ENCODE assay signal across 19 cellular contexts in the genomic region with DNA sequence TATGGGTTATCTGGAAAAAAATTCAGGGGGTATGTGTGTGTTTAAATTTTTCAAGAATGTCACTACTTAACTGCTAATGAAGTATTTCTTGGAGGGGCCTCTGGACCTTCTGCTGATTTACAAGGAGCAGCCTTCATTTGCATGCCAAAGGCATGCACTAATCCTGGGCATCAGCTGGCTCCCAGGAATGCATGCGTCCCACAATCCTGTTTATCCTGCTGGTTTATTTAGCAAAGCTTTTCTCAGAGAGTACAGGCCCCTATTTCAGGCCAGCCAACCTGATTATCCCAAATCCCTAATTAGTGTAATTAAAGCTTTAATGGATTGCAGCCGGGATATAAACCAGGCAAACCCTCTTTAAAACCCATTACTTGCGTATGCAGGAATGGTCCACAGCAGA.
DNase-seq lines count a peak whose midpoint lies in the region; ATAC-seq and TF ChIP-seq lines count a peak whose summit lies in the region.
"Had no signal": no experiment of that assay in that cellular context is flagged by ENCODE, and none has a peak within 500 bp of the region (broad histone marks: within the 10 kb centered on the region; RNA-seq: fewer than 3 reads in every experiment).

No MANE protein-coding gene starts in this region.

- CTCF ChIA-PET in SK-N-SH (lab: Yijun Ruan, JAX), result interaction anchor here (1.2 to 4.6 kb wide), 4 partner anchors 11 to 715 kb away, joined by 3 to 26 read pairs (median 8); no protein-coding TSS in a partner anchor

- no peaks in the 10 kb centered on the region for H3K9me2 ChIP-seq in SK-N-SH

- H3K27me3 ChIP-seq in SK-N-SH (ENCODE audit: insufficient read depth), result no peaks in the 10 kb centered on the region
- H3K27me3 ChIP-seq in iPS-18a (ENCODE audit: control insufficient read depth, insufficient read depth, low read length), result no peaks in the 10 kb centered on the region
- no peaks in the 10 kb centered on the region for H3K27me3 ChIP-seq in smooth muscle cell (ENCODE audit: low read depth)
- H3K27me3 ChIP-seq in stomach, result no peaks in the 10 kb centered on the region
- H3K27me3 ChIP-seq in heart left ventricle, result no peaks in the 10 kb centered on the region
- H3K27me3 ChIP-seq: gastroesophageal sphincter, right atrium auricular region, SJCRH30 had no signal

- 85% methylated on average over 3 of the region's 3 CpGs for WGBS in SK-N-SH (ENCODE audit: low lambda C conversion rate)
- WGBS in smooth muscle cell (ENCODE audit: low lambda C conversion rate), result 2% methylated on average over 3 of the region's 3 CpGs
- 82 to 88% (median 85%) methylated on average over 3 of the region's 3 CpGs for WGBS in stomach, 5 donors
- 82 to 84% (median 84%) methylated on average over 3 of the region's 3 CpGs for WGBS in heart left ventricle, 4 donors

- H3K4me3 ChIP-seq in SK-N-SH (ENCODE audit: low read depth in 2 of 2, low read length in 1 of 2), result no peak overlapping the region
- H3K4me3 ChIP-seq in iPS-18a (ENCODE audit: low read length), result peak overlapping the region; percentile 46
- no peak overlapping the region for H3K4me3 ChIP-seq in smooth muscle cell
- H3K4me3 ChIP-seq in stomach, result no peak overlapping the region
- H3K4me3 ChIP-seq in heart left ventricle, result no peak overlapping the region
- H3K4me3 ChIP-seq: gastroesophageal sphincter, right atrium auricular region, SJCRH30 had no signal

- no peak for TF ChIP-seq POLR2A in stomach (IDR thresholded peaks at IDR 0.05)
- TF ChIP-seq POLR2A in heart left ventricle (IDR thresholded peaks at IDR 0.05), result no peak

- H3K4me2 ChIP-seq in SK-N-SH (no peak overlapping the region), smooth muscle cell (peak overlapping the region; percentile 62)

- H2AFZ ChIP-seq in SK-N-SH (ENCODE audit: low read depth), result no peak overlapping the region
- no peak overlapping the region for H2AFZ ChIP-seq in smooth muscle cell (ENCODE audit: low read depth)

- H3K79me2 ChIP-seq in SK-N-SH (ENCODE audit: insufficient read depth), result no peaks in the 10 kb centered on the region
- peaks cover 4% of the 10 kb centered on the region for H3K79me2 ChIP-seq in smooth muscle cell (ENCODE audit: low read depth)

- ATAC-seq in SK-N-SH treated with all-trans-retinoic acid at 6 μM for 48 hours, result peak; percentile 41; the same call in 1 of the 3 replicates
- no peak for ATAC-seq in heart left ventricle
- ATAC-seq: gastroesophageal sphincter had no signal

- no peak overlapping the region for H3K9ac ChIP-seq in SK-N-SH
- H3K9ac ChIP-seq in iPS-18a (ENCODE audit: low read length), result no peak overlapping the region
- H3K9ac ChIP-seq in smooth muscle cell (ENCODE audit: low read depth), result no peak overlapping the region

- no peak for TF ChIP-seq EP300 in SK-N-SH (IDR thresholded peaks at IDR 0.05; ENCODE audit: borderline replicate concordance in 1 of 2, low read depth in 1 of 2, low read length in 1 of 2)
- TF ChIP-seq EP300 in stomach (IDR thresholded peaks at IDR 0.05), result no peak

- H3F3A ChIP-seq in SK-N-SH (replicated peaks; ENCODE audit: insufficient read depth), result no peaks in the 10 kb centered on the region
- peaks cover 3% of the 10 kb centered on the region for H3F3A ChIP-seq in smooth muscle cell (ENCODE audit: low read depth)

- TF ChIP-seq CTCF in SK-N-SH (IDR thresholded peaks at IDR 0.05) (no peak), smooth muscle cell (IDR thresholded peaks at IDR 0.05; ENCODE audit: borderline replicate concordance, insufficient read depth, poor library complexity, severe bottlenecking) (no peak), stomach (IDR thresholded peaks at IDR 0.05) (no peak), heart left ventricle (IDR thresholded peaks at IDR 0.05) (no peak)

- H3K9me3 ChIP-seq in SK-N-SH (no peaks in the 10 kb centered on the region), iPS-18a (ENCODE audit: control insufficient read depth, low read depth, low read length) (no peaks in the 10 kb centered on the region), smooth muscle cell (replicated peaks; ENCODE audit: low read depth) (no peaks in the 10 kb centered on the region), stomach (no peaks in the 10 kb centered on the region), heart left ventricle (no peaks in the 10 kb centered on the region)
- H3K9me3 ChIP-seq: gastroesophageal sphincter, right atrium auricular region, SJCRH30 had no signal

- H3K27ac ChIP-seq in SK-N-SH (ENCODE audit: low read depth in 2 of 2, low read length in 1 of 2) (no peak overlapping the region), iPS-18a (ENCODE audit: low read length) (peak overlapping the region; percentile 11), smooth muscle cell (ENCODE audit: low read depth) (no peak overlapping the region), stomach (no peak overlapping the region), heart left ventricle (no peak overlapping the region)
- H3K27ac ChIP-seq: gastroesophageal sphincter, right atrium auricular region, SJCRH30 had no signal

- H4K20me1 ChIP-seq in SK-N-SH (ENCODE audit: insufficient read depth), result no peaks in the 10 kb centered on the region
- peaks cover 23% of the 10 kb centered on the region for H4K20me1 ChIP-seq in smooth muscle cell (ENCODE audit: low read depth)

- H3K36me3 ChIP-seq in SK-N-SH (replicated peaks in 1 of 2; ENCODE audit: control insufficient read depth in 1 of 2, insufficient read depth in 2 of 2, low read length in 1 of 2) (no peaks in the 10 kb centered on the region), iPS-18a (ENCODE audit: control insufficient read depth, low read depth, low read length) (no peaks in the 10 kb centered on the region), smooth muscle cell (ENCODE audit: low read depth) (no peaks in the 10 kb centered on the region), stomach (no peaks in the 10 kb centered on the region), heart left ventricle (no peaks in the 10 kb centered on the region)
- H3K36me3 ChIP-seq: gastroesophageal sphincter, right atrium auricular region, SJCRH30 had no signal

- POLR2A ChIA-PET in SK-N-SH (lab: Yijun Ruan, JAX), result no interaction called here

- H3K4me1 ChIP-seq in SK-N-SH (ENCODE audit: control insufficient read depth in 1 of 2, insufficient read depth in 2 of 2, low read depth in 1 of 2, low read length in 1 of 2), result no peaks in the 10 kb centered on the region
- peaks cover 63% of the 10 kb centered on the region for H3K4me1 ChIP-seq in iPS-18a (ENCODE audit: control insufficient read depth, low read depth, low read length)
- H3K4me1 ChIP-seq in smooth muscle cell (ENCODE audit: low read depth), result peaks cover 31% of the 10 kb centered on the region
- H3K4me1 ChIP-seq in stomach, result peaks cover 0 to 15% (median 0%) of the 10 kb centered on the region in 4 donors
- peaks cover 0 to 15% (median 0%) of the 10 kb centered on the region in 12 donors for H3K4me1 ChIP-seq in heart left ventricle
- H3K4me1 ChIP-seq: right atrium auricular region, SJCRH30 had no signal

- intact Hi-C loops in stomach (cut with DNase I; ENCODE audit: low total_unique reads), result no loop called here
- intact Hi-C loops in heart left ventricle (cut with DNase I), result no loop called here

- no peak for TF ChIP-seq RAD21 in SK-N-SH (IDR thresholded peaks at IDR 0.05; ENCODE audit: low read length)

- no peak for DNase-seq in SK-N-SH
- DNase-seq in amniotic epithelial cell (ENCODE audit: low read depth), result peak; percentile 21
- DNase-seq in smooth muscle cell (lab: John Stamatoyannopoulos, UW; ENCODE audit: unreplicated experiment), result no peak
- no peak for DNase-seq in stomach
- DNase-seq in kidney tubule cell (ENCODE audit: low spot score), result no peak
- DNase-seq in heart left ventricle, result no peak
- DNase-seq: activated CD4-positive, alpha-beta T cell treated with anti-CD3 and anti-CD28 coated beads for 4 hours; activated gamma-delta T cell; amniotic stem cell; CD4-positive, CD25-positive, alpha-beta regulatory T cell; DMS79; MM.1S; NCI-H1930; NCI-H446; SJCRH30 had no signal

TF ChIP-seq in SK-N-SH treated with all-trans-retinoic acid at 6 μM for 48 hours, 23 proteins besides CTCF, POLR2A, EP300 and RAD21 (continues in another document):
- TF ChIP-seq OSR1 (CRISPR knock-in tag; IDR thresholded peaks at IDR 0.05) (no peak), ARNTL (CRISPR knock-in tag; IDR thresholded peaks at IDR 0.05; ENCODE audit: borderline replicate concordance, low read depth) (no peak), PPARA (CRISPR knock-in tag; IDR thresholded peaks at IDR 0.05; ENCODE audit: borderline replicate concordance) (no peak), ZNF70 (CRISPR knock-in tag; IDR thresholded peaks at IDR 0.05) (no peak), RARB (CRISPR knock-in tag; IDR thresholded peaks at IDR 0.05) (no peak)
- TF ChIP-seq, protein P1, sequence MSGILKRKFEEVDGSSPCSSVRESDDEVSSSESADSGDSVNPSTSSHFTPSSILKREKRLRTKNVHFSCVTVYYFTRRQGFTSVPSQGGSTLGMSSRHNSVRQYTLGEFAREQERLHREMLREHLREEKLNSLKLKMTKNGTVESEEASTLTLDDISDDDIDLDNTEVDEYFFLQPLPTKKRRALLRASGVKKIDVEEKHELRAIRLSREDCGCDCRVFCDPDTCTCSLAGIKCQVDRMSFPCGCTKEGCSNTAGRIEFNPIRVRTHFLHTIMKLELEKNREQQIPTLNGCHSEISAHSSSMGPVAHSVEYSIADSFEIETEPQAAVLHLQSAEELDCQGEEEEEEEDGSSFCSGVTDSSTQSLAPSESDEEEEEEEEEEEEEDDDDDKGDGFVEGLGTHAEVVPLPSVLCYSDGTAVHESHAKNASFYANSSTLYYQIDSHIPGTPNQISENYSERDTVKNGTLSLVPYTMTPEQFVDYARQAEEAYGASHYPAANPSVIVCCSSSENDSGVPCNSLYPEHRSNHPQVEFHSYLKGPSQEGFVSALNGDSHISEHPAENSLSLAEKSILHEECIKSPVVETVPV (CRISPR knock-in tag; IDR thresholded peaks at IDR 0.05), result no peak

TF ChIP-seq in SK-N-SH, 30 proteins besides CTCF, POLR2A, EP300 and RAD21 (continues in another document):
- no peak for TF ChIP-seq GABPA (IDR thresholded peaks at IDR 0.05; ENCODE audit: low read depth)
- no peak for TF ChIP-seq NRF1 (IDR thresholded peaks at IDR 0.05; ENCODE audit: low read depth, low read length)
- no peak for TF ChIP-seq TAF1 (IDR thresholded peaks at IDR 0.05; ENCODE audit: borderline replicate concordance, low read depth, low read length)
- TF ChIP-seq MEF2A (IDR thresholded peaks at IDR 0.05; ENCODE audit: borderline replicate concordance, low read depth), result no peak
- TF ChIP-seq MXI1 (IDR thresholded peaks at IDR 0.05; ENCODE audit: low read depth, low read length), result no peak
- TF ChIP-seq, protein P2, sequence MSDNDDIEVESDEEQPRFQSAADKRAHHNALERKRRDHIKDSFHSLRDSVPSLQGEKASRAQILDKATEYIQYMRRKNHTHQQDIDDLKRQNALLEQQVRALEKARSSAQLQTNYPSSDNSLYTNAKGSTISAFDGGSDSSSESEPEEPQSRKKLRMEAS (IDR thresholded peaks at IDR 0.05; ENCODE audit: low read depth), result no peak
- no peak for TF ChIP-seq EZH2phosphoT487 (IDR thresholded peaks at IDR 0.05; ENCODE audit: borderline replicate concordance, low read depth)
- TF ChIP-seq GATA2 (CRISPR knock-in tag; IDR thresholded peaks at IDR 0.05), result no peak
